ENCODE assay signal across 1 cellular context in genomic region chr20:50274570-50275430, GRCh38.
A peak's percentile ranks its signal among the peaks of the same experiment; 100 is the strongest.
TF ChIP-seq lines count a peak whose summit lies in the region.

No MANE protein-coding gene starts in this region.

TF ChIP-seq in HepG2, 621 proteins besides CTCF, POLR2A, EP300 and RAD21 (continued from another document and continues in another):
- TF ChIP-seq RNF219 (CRISPR knock-in tag; IDR thresholded peaks at IDR 0.05) (no peak), SOX5 (CRISPR knock-in tag; IDR thresholded peaks at IDR 0.05; ENCODE audit: borderline replicate concordance) (peak; percentile 91), ZNF234 (CRISPR knock-in tag; conservative IDR thresholded peaks at IDR 0.05) (no peak), PBX3 (CRISPR knock-in tag; IDR thresholded peaks at IDR 0.05; ENCODE audit: borderline replicate concordance) (no peak), YY1 (IDR thresholded peaks at IDR 0.05; ENCODE audit: insufficient read depth, insufficient replicate concordance, low read depth, low read length) (peak; percentile 53), NR3C1 (CRISPR knock-in tag; IDR thresholded peaks at IDR 0.05) (no peak), RCOR2 (CRISPR knock-in tag; IDR thresholded peaks at IDR 0.05) (peak; percentile 98), ZNF556 (CRISPR knock-in tag; IDR thresholded peaks at IDR 0.05; ENCODE audit: borderline replicate concordance) (peak; percentile 78; the same call in 1 of the 2 replicates), FOXK2 (IDR thresholded peaks at IDR 0.05) (no peak), RBAK (CRISPR knock-in tag; IDR thresholded peaks at IDR 0.05) (peak; percentile 54; the same call in 1 of the 2 replicates), KLF12 (CRISPR knock-in tag; IDR thresholded peaks at IDR 0.05; ENCODE audit: borderline replicate concordance) (peak; percentile 80; the same call in 1 of the 2 replicates), NRL (CRISPR knock-in tag; IDR thresholded peaks at IDR 0.05; ENCODE audit: borderline replicate concordance) (peak; percentile 88), ZNF337 (CRISPR knock-in tag; IDR thresholded peaks at IDR 0.05; ENCODE audit: borderline replicate concordance, low read depth) (no peak), EHMT2 (IDR thresholded peaks at IDR 0.05; ENCODE audit: borderline replicate concordance, low read depth, low read length) (0 out of 2 replicates have a peak, but pooled peaks have one; percentile 20), SOX13 (IDR thresholded peaks at IDR 0.05) (no peak), SOX13 (CRISPR knock-in tag; conservative IDR thresholded peaks at IDR 0.05 in 1 of 2, IDR thresholded peaks at IDR 0.05 in 1 of 2) (peak in 1 of 2 experiments; percentile 80; a peak in 2 of 4 replicates), ZXDC (CRISPR knock-in tag; IDR thresholded peaks at IDR 0.05) (peak; percentile 71; the same call in 1 of the 2 replicates), AGO2 (optimal IDR thresholded peaks at IDR 0.05; ENCODE audit: low read depth, low read length) (no peak), ATRX (CRISPR knock-in tag; IDR thresholded peaks at IDR 0.05; ENCODE audit: borderline replicate concordance) (no peak; the same call in 1 of the 2 replicates), PRDM4 (CRISPR knock-in tag; IDR thresholded peaks at IDR 0.05; ENCODE audit: borderline replicate concordance) (no peak), ZNF225 (CRISPR knock-in tag; IDR thresholded peaks at IDR 0.05) (peak; percentile 76), KAT8 (CRISPR knock-in tag; IDR thresholded peaks at IDR 0.05) (peak; percentile 88; the same call in 1 of the 2 replicates), CEBPB (IDR thresholded peaks at IDR 0.05; ENCODE audit: borderline replicate concordance, low read depth, low read length) (peak; percentile 96), ZSCAN20 (CRISPR knock-in tag; IDR thresholded peaks at IDR 0.05; ENCODE audit: borderline replicate concordance) (no peak), ZNF33A (CRISPR knock-in tag; IDR thresholded peaks at IDR 0.05; ENCODE audit: borderline replicate concordance) (0 out of 2 replicates have a peak, but pooled peaks have one; percentile 92), SMAD9 (CRISPR knock-in tag; IDR thresholded peaks at IDR 0.05) (no peak), ZNF121 (CRISPR knock-in tag; IDR thresholded peaks at IDR 0.05) (peak; percentile 54), MTA1 (CRISPR knock-in tag; IDR thresholded peaks at IDR 0.05; ENCODE audit: borderline replicate concordance) (peak; percentile 99), FOSL1 (CRISPR knock-in tag; IDR thresholded peaks at IDR 0.05; ENCODE audit: borderline replicate concordance) (no peak), FOXO1 (CRISPR knock-in tag; IDR thresholded peaks at IDR 0.05) (peak; percentile 89), ZBTB14 (CRISPR knock-in tag; IDR thresholded peaks at IDR 0.05) (no peak), ZNF30 (CRISPR knock-in tag; IDR thresholded peaks at IDR 0.05) (no peak), PHF20 (CRISPR knock-in tag; IDR thresholded peaks at IDR 0.05) (peak; percentile 56; the same call in 1 of the 2 replicates), ZNF709 (CRISPR knock-in tag; IDR thresholded peaks at IDR 0.05) (peak; percentile 91; the same call in 1 of the 2 replicates), HNF4G (IDR thresholded peaks at IDR 0.05; ENCODE audit: borderline replicate concordance, low read depth, low read length) (peak; percentile 78), HNF4G (CRISPR knock-in tag; IDR thresholded peaks at IDR 0.05; ENCODE audit: borderline replicate concordance, low read depth) (peak; percentile 94), THAP11 (CRISPR knock-in tag; IDR thresholded peaks at IDR 0.05) (peak; percentile 88), SALL1 (CRISPR knock-in tag; IDR thresholded peaks at IDR 0.05) (peak; percentile 99), ZBTB7A (CRISPR knock-in tag; IDR thresholded peaks at IDR 0.05) (peak; percentile 100), EEA1 (CRISPR knock-in tag; IDR thresholded peaks at IDR 0.05; ENCODE audit: borderline replicate concordance) (peak; percentile 90; the same call in 1 of the 2 replicates), ZNF572 (CRISPR knock-in tag; IDR thresholded peaks at IDR 0.05) (peak; percentile 94; the same call in 1 of the 2 replicates), ATM (IDR thresholded peaks at IDR 0.05; ENCODE audit: borderline replicate concordance) (no peak)
- TF ChIP-seq, protein P1, sequence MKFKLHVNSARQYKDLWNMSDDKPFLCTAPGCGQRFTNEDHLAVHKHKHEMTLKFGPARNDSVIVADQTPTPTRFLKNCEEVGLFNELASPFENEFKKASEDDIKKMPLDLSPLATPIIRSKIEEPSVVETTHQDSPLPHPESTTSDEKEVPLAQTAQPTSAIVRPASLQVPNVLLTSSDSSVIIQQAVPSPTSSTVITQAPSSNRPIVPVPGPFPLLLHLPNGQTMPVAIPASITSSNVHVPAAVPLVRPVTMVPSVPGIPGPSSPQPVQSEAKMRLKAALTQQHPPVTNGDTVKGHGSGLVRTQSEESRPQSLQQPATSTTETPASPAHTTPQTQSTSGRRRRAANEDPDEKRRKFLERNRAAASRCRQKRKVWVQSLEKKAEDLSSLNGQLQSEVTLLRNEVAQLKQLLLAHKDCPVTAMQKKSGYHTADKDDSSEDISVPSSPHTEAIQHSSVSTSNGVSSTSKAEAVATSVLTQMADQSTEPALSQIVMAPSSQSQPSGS (CRISPR knock-in tag; IDR thresholded peaks at IDR 0.05): peak; percentile 76; the same call in 1 of the 2 replicates
- TF ChIP-seq, protein P2, sequence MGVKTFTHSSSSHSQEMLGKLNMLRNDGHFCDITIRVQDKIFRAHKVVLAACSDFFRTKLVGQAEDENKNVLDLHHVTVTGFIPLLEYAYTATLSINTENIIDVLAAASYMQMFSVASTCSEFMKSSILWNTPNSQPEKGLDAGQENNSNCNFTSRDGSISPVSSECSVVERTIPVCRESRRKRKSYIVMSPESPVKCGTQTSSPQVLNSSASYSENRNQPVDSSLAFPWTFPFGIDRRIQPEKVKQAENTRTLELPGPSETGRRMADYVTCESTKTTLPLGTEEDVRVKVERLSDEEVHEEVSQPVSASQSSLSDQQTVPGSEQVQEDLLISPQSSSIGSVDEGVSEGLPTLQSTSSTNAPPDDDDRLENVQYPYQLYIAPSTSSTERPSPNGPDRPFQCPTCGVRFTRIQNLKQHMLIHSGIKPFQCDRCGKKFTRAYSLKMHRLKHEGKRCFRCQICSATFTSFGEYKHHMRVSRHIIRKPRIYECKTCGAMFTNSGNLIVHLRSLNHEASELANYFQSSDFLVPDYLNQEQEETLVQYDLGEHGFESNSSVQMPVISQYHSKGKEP (CRISPR knock-in tag; IDR thresholded peaks at IDR 0.05): no peak
- TF ChIP-seq, protein P3, sequence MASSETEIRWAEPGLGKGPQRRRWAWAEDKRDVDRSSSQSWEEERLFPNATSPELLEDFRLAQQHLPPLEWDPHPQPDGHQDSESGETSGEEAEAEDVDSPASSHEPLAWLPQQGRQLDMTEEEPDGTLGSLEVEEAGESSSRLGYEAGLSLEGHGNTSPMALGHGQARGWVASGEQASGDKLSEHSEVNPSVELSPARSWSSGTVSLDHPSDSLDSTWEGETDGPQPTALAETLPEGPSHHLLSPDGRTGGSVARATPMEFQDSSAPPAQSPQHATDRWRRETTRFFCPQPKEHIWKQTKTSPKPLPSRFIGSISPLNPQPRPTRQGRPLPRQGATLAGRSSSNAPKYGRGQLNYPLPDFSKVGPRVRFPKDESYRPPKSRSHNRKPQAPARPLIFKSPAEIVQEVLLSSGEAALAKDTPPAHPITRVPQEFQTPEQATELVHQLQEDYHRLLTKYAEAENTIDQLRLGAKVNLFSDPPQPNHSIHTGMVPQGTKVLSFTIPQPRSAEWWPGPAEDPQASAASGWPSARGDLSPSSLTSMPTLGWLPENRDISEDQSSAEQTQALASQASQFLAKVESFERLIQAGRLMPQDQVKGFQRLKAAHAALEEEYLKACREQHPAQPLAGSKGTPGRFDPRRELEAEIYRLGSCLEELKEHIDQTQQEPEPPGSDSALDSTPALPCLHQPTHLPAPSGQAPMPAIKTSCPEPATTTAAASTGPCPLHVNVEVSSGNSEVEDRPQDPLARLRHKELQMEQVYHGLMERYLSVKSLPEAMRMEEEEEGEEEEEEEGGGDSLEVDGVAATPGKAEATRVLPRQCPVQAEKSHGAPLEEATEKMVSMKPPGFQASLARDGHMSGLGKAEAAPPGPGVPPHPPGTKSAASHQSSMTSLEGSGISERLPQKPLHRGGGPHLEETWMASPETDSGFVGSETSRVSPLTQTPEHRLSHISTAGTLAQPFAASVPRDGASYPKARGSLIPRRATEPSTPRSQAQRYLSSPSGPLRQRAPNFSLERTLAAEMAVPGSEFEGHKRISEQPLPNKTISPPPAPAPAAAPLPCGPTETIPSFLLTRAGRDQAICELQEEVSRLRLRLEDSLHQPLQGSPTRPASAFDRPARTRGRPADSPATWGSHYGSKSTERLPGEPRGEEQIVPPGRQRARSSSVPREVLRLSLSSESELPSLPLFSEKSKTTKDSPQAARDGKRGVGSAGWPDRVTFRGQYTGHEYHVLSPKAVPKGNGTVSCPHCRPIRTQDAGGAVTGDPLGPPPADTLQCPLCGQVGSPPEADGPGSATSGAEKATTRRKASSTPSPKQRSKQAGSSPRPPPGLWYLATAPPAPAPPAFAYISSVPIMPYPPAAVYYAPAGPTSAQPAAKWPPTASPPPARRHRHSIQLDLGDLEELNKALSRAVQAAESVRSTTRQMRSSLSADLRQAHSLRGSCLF (CRISPR knock-in tag; IDR thresholded peaks at IDR 0.05; ENCODE audit: borderline replicate concordance): no peak
